In genomic region chr3:18423401-18424212, GRCh38 we compare ENCODE assay signal across 8 cellular contexts. TPM values are rescaled to one million over a fixed set of nuclear protein-coding genes. Genes with fewer than 3 reads are reported as not detected.
DNase-seq lines count a peak whose midpoint lies in the region; TF ChIP-seq lines count a peak whose summit lies in the region.

No MANE protein-coding gene starts in this region.

- peaks cover 58% of the 10 kb centered on the region for H3K4me1 Mint-ChIP-seq in activated CD4-positive, alpha-beta T cell treated with anti-CD3 and anti-CD28 coated beads, Interleukin-2, amount 10 ng/mL, durations not matched to agents 24 days and 14 days

- peaks cover 15% of the 10 kb centered on the region for H3K4me1 ChIP-seq in mononuclear cell (ENCODE audit: insufficient read depth, low read length)

- H3K9me3 Mint-ChIP-seq in activated CD4-positive, alpha-beta T cell treated with anti-CD3 and anti-CD28 coated beads, Interleukin-2, amount 10 ng/mL, durations not matched to agents 24 days and 14 days: no peaks in the 10 kb centered on the region

- peak overlapping the region; percentile 98 for H3K27ac Mint-ChIP-seq in activated CD4-positive, alpha-beta T cell treated with anti-CD3 and anti-CD28 coated beads, Interleukin-2, amount 10 ng/mL, durations not matched to agents 24 days and 14 days

- DNase-seq in NCI-H2081 (lab: John Stamatoyannopoulos, UW) (peak; percentile 21 to 36), NCI-H2081 treated with DMSO at 0.1 percent for 48 hours (lab: John Stamatoyannopoulos, UW) (no peak), H7 (peak; percentile 11), Kasumi-1 (lab: John Stamatoyannopoulos, UW) (peak; percentile 58 to 64), erythroblast (lab: John Stamatoyannopoulos, UW) (peak; percentile 53 to 67)
- DNase-seq in activated CD4-positive, alpha-beta T cell treated with anti-CD3 and anti-CD28 coated beads, Interleukin-2, amount 10 ng/mL, durations not matched to agents 24 days and 14 days: peak; percentile 86

- TF ChIP-seq POLR2A in erythroblast (IDR thresholded peaks at IDR 0.05; ENCODE audit: low read length): no peak

- H3K27ac ChIP-seq in temporal lobe (ENCODE audit: low read depth, low read length): peak overlapping the region; percentile 85

- intact Hi-C loops in activated CD4-positive, alpha-beta T cell treated with anti-CD3 and anti-CD28 coated beads, Interleukin-2, amount 10 ng/mL, durations not matched to agents 24 days and 14 days (cut with micrococcal nuclease): loop anchor here (1.0 kb wide), 5 partner anchors 8 to 335 kb away; no protein-coding TSS in a partner anchor

- peaks cover 2% of the 10 kb centered on the region for H3K27me3 Mint-ChIP-seq in activated CD4-positive, alpha-beta T cell treated with anti-CD3 and anti-CD28 coated beads, Interleukin-2, amount 10 ng/mL, durations not matched to agents 24 days and 14 days

- peaks cover 82% of the 10 kb centered on the region for H3K36me3 Mint-ChIP-seq in activated CD4-positive, alpha-beta T cell treated with anti-CD3 and anti-CD28 coated beads, Interleukin-2, amount 10 ng/mL, durations not matched to agents 24 days and 14 days (ENCODE audit: low read depth)

- H3K4me3 ChIP-seq in H7 (ENCODE audit: insufficient read depth, low read depth, low read length) (peak overlapping the region; percentile 80), mononuclear cell (ENCODE audit: low read length) (peak overlapping the region; percentile 81)

- peak overlapping the region; percentile 83 for H3K4me3 Mint-ChIP-seq in activated CD4-positive, alpha-beta T cell treated with anti-CD3 and anti-CD28 coated beads, Interleukin-2, amount 10 ng/mL, durations not matched to agents 24 days and 14 days

- no peaks in the 10 kb centered on the region for H3K9me3 ChIP-seq in mononuclear cell (ENCODE audit: low read depth, low read length)

- H3K27me3 ChIP-seq in H7 (ENCODE audit: control insufficient read depth, insufficient read depth, low read length): peaks cover 16% of the 10 kb centered on the region
- no peaks in the 10 kb centered on the region for H3K27me3 ChIP-seq in mononuclear cell (ENCODE audit: insufficient read depth, low read length)

- no peaks in the 10 kb centered on the region for H3K36me3 ChIP-seq in H7 (replicated peaks; ENCODE audit: control insufficient read depth, insufficient read depth, low read length)

RNA-seq across cellular contexts. Expression of gene SATB1, which starts 1.5 kb away (rescaled TPM):
- 7.5 and 8.9 TPM in 2 replicates for total RNA-seq in H7 (2014; rRNA removed; shearing (Covaris generic))
- total RNA-seq in activated CD4-positive, alpha-beta T cell treated with anti-CD3 and anti-CD28 coated beads, Interleukin-2, amount 10 ng/mL, durations not matched to agents 24 days and 14 days: 561 and 571 TPM in 2 replicates
- total RNA-seq in mononuclear cell: 406 TPM
- total RNA-seq in temporal lobe: 86.5 TPM
